ENCODE assay signal across 1 cellular context in the genomic region with DNA sequence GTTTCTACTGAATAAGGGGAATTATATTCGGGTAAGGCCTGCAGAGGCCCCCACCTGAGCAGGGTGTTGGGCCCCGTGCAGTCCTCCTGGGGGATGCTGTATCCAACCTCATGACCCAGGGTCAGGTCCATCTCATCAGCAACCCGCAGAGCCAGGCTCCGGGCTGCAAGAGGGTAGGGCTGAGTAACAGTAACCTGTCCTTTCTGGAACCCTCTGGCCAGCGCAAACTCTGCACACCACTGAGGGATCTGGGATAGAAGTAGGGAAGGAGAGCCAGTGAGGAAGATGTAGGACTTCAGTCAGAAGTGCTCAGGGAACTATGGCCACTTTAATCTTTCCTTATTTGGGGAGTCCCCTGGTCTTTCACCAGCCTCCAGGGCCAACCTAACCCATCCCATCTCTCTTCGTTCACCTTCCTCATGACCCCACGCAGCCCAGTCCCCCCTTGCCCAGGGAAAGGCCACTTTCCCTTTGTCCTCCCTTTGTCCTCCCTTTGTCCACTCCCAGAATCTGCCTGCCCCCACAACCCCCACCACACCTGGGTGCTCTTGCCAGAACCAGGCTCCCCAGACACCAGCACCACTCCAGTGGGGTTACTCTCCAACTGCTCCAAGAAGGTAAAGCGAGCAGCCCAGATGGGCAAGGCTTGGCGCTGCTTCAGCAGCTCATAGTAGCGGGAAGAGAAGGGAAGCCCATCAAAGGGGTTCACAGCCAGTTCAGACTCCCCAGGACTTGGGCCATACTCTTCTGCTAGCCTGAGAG.
TF ChIP-seq lines count a peak whose summit lies in the region.

No MANE protein-coding gene starts in this region.

TF ChIP-seq in HepG2, 621 proteins besides CTCF, POLR2A, EP300 and RAD21 (continues in another document):
- TF ChIP-seq UBTF (CRISPR knock-in tag; IDR thresholded peaks at IDR 0.05) (0 out of 2 replicates have a peak, but pooled peaks have one; percentile 11), RARG (CRISPR knock-in tag; IDR thresholded peaks at IDR 0.05; ENCODE audit: low read depth) (no peak), ZNF788 (CRISPR knock-in tag; IDR thresholded peaks at IDR 0.05; ENCODE audit: borderline replicate concordance) (0 out of 2 replicates have a peak, but pooled peaks have one; percentile 5), ZNF572 (CRISPR knock-in tag; IDR thresholded peaks at IDR 0.05) (0 out of 2 replicates have a peak, but pooled peaks have one; percentile 83), DZIP1 (CRISPR knock-in tag; IDR thresholded peaks at IDR 0.05) (peak; percentile 42; the same call in 1 of the 2 replicates), BRF2 (CRISPR knock-in tag; IDR thresholded peaks at IDR 0.05) (0 out of 2 replicates have a peak, but pooled peaks have one; percentile 31), ZNF563 (CRISPR knock-in tag; IDR thresholded peaks at IDR 0.05) (peak; percentile 44; the same call in 1 of the 2 replicates), ZC3H13 (CRISPR knock-in tag; IDR thresholded peaks at IDR 0.05) (0 out of 2 replicates have a peak, but pooled peaks have one; percentile 15), SALL1 (CRISPR knock-in tag; IDR thresholded peaks at IDR 0.05) (no peak), ZNF605 (CRISPR knock-in tag; IDR thresholded peaks at IDR 0.05) (peak; percentile 37; the same call in 1 of the 2 replicates), SNAPC2 (CRISPR knock-in tag; IDR thresholded peaks at IDR 0.05) (0 out of 2 replicates have a peak, but pooled peaks have one; percentile 37), KLF9 (CRISPR knock-in tag; IDR thresholded peaks at IDR 0.05; ENCODE audit: low read depth) (no peak), ZSCAN29 (CRISPR knock-in tag; conservative IDR thresholded peaks at IDR 0.05) (no peak), FOXM1 (CRISPR knock-in tag; IDR thresholded peaks at IDR 0.05) (no peak), ZKSCAN1 (IDR thresholded peaks at IDR 0.05; ENCODE audit: low read length) (no peak), ZNF674 (CRISPR knock-in tag; IDR thresholded peaks at IDR 0.05; ENCODE audit: low read depth) (no peak), ZBTB38 (CRISPR knock-in tag; IDR thresholded peaks at IDR 0.05) (peak; percentile 78), SAP130 (CRISPR knock-in tag; IDR thresholded peaks at IDR 0.05; ENCODE audit: low read depth) (no peak), ZBTB33 (CRISPR knock-in tag; IDR thresholded peaks at IDR 0.05) (peak; percentile 88), MTA1 (CRISPR knock-in tag; IDR thresholded peaks at IDR 0.05; ENCODE audit: borderline replicate concordance) (peak; percentile 61; the same call in 1 of the 2 replicates), ZNF878 (CRISPR knock-in tag; IDR thresholded peaks at IDR 0.05) (no peak), ZNF790 (CRISPR knock-in tag; IDR thresholded peaks at IDR 0.05; ENCODE audit: borderline replicate concordance) (peak; percentile 54; the same call in 1 of the 2 replicates), ZNF891 (CRISPR knock-in tag; IDR thresholded peaks at IDR 0.05) (no peak), NRL (CRISPR knock-in tag; IDR thresholded peaks at IDR 0.05; ENCODE audit: borderline replicate concordance) (no peak), KDM5B (CRISPR knock-in tag; IDR thresholded peaks at IDR 0.05; ENCODE audit: borderline replicate concordance) (0 out of 2 replicates have a peak, but pooled peaks have one; percentile 11)
- TF ChIP-seq, protein P1, sequence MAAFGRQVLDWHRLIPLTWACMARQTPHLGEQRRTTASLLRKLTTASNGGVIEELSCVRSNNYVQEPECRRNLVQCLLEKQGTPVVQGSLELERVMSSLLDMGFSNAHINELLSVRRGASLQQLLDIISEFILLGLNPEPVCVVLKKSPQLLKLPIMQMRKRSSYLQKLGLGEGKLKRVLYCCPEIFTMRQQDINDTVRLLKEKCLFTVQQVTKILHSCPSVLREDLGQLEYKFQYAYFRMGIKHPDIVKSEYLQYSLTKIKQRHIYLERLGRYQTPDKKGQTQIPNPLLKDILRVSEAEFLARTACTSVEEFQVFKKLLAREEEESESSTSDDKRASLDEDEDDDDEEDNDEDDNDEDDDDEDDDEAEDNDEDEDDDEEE (CRISPR knock-in tag; IDR thresholded peaks at IDR 0.05), result 0 out of 2 replicates have a peak, but pooled peaks have one; percentile 78
- TF ChIP-seq, protein P2, sequence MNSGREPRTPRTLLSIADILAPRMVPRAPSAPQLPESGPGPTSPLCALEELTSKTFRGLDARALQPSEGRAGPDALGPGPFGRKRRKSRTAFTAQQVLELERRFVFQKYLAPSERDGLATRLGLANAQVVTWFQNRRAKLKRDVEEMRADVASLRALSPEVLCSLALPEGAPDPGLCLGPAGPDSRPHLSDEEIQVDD (CRISPR knock-in tag; IDR thresholded peaks at IDR 0.05; ENCODE audit: borderline replicate concordance), result 0 out of 2 replicates have a peak, but pooled peaks have one; percentile 27
- TF ChIP-seq, protein P3, sequence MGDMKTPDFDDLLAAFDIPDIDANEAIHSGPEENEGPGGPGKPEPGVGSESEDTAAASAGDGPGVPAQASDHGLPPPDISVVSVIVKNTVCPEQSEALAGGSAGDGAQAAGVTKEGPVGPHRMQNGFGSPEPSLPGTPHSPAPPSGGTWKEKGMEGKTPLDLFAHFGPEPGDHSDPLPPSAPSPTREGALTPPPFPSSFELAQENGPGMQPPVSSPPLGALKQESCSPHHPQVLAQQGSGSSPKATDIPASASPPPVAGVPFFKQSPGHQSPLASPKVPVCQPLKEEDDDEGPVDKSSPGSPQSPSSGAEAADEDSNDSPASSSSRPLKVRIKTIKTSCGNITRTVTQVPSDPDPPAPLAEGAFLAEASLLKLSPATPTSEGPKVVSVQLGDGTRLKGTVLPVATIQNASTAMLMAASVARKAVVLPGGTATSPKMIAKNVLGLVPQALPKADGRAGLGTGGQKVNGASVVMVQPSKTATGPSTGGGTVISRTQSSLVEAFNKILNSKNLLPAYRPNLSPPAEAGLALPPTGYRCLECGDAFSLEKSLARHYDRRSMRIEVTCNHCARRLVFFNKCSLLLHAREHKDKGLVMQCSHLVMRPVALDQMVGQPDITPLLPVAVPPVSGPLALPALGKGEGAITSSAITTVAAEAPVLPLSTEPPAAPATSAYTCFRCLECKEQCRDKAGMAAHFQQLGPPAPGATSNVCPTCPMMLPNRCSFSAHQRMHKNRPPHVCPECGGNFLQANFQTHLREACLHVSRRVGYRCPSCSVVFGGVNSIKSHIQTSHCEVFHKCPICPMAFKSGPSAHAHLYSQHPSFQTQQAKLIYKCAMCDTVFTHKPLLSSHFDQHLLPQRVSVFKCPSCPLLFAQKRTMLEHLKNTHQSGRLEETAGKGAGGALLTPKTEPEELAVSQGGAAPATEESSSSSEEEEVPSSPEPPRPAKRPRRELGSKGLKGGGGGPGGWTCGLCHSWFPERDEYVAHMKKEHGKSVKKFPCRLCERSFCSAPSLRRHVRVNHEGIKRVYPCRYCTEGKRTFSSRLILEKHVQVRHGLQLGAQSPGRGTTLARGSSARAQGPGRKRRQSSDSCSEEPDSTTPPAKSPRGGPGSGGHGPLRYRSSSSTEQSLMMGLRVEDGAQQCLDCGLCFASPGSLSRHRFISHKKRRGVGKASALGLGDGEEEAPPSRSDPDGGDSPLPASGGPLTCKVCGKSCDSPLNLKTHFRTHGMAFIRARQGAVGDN (CRISPR knock-in tag; IDR thresholded peaks at IDR 0.05), result peak; percentile 79
- TF ChIP-seq, protein P4, sequence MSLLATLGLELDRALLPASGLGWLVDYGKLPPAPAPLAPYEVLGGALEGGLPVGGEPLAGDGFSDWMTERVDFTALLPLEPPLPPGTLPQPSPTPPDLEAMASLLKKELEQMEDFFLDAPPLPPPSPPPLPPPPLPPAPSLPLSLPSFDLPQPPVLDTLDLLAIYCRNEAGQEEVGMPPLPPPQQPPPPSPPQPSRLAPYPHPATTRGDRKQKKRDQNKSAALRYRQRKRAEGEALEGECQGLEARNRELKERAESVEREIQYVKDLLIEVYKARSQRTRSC (CRISPR knock-in tag; IDR thresholded peaks at IDR 0.05; ENCODE audit: low read depth), result 0 out of 2 replicates have a peak, but pooled peaks have one; percentile 87
- TF ChIP-seq, protein P5, sequence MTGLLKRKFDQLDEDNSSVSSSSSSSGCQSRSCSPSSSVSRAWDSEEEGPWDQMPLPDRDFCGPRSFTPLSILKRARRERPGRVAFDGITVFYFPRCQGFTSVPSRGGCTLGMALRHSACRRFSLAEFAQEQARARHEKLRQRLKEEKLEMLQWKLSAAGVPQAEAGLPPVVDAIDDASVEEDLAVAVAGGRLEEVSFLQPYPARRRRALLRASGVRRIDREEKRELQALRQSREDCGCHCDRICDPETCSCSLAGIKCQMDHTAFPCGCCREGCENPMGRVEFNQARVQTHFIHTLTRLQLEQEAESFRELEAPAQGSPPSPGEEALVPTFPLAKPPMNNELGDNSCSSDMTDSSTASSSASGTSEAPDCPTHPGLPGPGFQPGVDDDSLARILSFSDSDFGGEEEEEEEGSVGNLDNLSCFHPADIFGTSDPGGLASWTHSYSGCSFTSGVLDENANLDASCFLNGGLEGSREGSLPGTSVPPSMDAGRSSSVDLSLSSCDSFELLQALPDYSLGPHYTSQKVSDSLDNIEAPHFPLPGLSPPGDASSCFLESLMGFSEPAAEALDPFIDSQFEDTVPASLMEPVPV (CRISPR knock-in tag; IDR thresholded peaks at IDR 0.05), result peak; percentile 54; the same call in 1 of the 2 replicates
- TF ChIP-seq, protein P6, sequence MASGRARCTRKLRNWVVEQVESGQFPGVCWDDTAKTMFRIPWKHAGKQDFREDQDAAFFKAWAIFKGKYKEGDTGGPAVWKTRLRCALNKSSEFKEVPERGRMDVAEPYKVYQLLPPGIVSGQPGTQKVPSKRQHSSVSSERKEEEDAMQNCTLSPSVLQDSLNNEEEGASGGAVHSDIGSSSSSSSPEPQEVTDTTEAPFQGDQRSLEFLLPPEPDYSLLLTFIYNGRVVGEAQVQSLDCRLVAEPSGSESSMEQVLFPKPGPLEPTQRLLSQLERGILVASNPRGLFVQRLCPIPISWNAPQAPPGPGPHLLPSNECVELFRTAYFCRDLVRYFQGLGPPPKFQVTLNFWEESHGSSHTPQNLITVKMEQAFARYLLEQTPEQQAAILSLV (CRISPR knock-in tag; IDR thresholded peaks at IDR 0.05; ENCODE audit: borderline replicate concordance), result no peak
